ENCODE assay signal across 14 cellular contexts in the genomic region with DNA sequence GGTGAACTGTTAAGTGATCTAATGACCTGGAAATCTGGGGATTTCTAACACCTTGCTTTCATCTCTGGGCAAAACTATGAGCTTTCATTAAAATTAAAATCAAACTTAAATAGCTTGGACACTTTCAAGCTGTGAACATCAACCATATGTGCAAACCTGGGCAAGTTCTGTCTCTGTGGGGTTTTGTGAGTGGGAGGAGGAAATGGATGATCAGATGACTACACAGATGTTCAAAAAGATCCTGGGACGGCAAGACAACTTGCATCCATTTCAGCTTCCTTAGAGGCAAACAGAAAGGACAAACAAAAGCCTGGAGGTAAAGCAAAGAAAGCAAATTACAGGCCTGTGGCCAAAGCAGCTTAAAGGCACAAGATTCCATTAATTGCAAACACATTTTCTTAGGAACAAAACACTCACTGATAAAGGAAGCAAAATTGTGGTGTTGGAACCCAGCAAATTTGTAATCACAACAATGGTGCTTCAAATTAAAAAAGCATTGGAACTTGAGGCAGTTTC.
"Had no signal": no experiment of that assay in that cellular context is flagged by ENCODE, and none has a peak within 500 bp of the region (broad histone marks: within the 10 kb centered on the region; RNA-seq: fewer than 3 reads in every experiment).

No MANE protein-coding gene starts in this region.

- H3K9me3 ChIP-seq: gastrocnemius medialis, left ventricle myocardium inferior, testis had no signal

- H3K4me3 ChIP-seq: cardiac muscle cell, gastrocnemius medialis, left ventricle myocardium inferior, testis had no signal

- H3K4me1 Mint-ChIP-seq: activated CD4-positive, alpha-beta T cell treated with anti-CD3 and anti-CD28 coated beads for 36 hours; naive thymus-derived CD4-positive, alpha-beta T cell had no signal

- H3K36me3 ChIP-seq: cardiac muscle cell, gastrocnemius medialis, left ventricle myocardium inferior, WERI-Rb-1 had no signal

- H3K9me3 Mint-ChIP-seq: stimulated activated naive CD8-positive, alpha-beta T cell treated with anti-CD3 and anti-CD28 coated beads, Interleukin-15, Interleukin-2, amounts not matched to agents 100 ng/mL and 50 ng/mL, for 24 hours had no signal

- H3K4me1 ChIP-seq: testis had no signal

- H3K27me3 ChIP-seq: cardiac muscle cell, gastrocnemius medialis, testis had no signal

- DNase-seq: activated CD4-positive, alpha-beta T cell treated with anti-CD3 and anti-CD28 coated beads for 36 hours; activated naive CD4-positive, alpha-beta T cell treated with Interleukin-2 at 50 U/mL for 16 hours; gastrocnemius medialis; left ventricle myocardium inferior; midbrain; naive thymus-derived CD4-positive, alpha-beta T cell; stimulated activated CD4-positive, alpha-beta T cell treated with anti-CD3 and anti-CD28 coated beads, Interleukin-15, amount 100 ng/mL, for 24 hours; stimulated activated CD4-positive, alpha-beta T cell treated with anti-CD3 and anti-CD28 coated beads, Interleukin-4, amount 100 ng/mL, for 24 hours; T1000; testis; WERI-Rb-1 had no signal

- H3K27me3 Mint-ChIP-seq: activated CD4-positive, alpha-beta T cell treated with anti-CD3 and anti-CD28 coated beads for 36 hours; naive thymus-derived CD4-positive, alpha-beta T cell; stimulated activated naive CD8-positive, alpha-beta T cell treated with anti-CD3 and anti-CD28 coated beads, Interleukin-15, Interleukin-2, amounts not matched to agents 100 ng/mL and 50 ng/mL, for 24 hours had no signal

- H3K4me3 Mint-ChIP-seq: activated CD4-positive, alpha-beta T cell treated with anti-CD3 and anti-CD28 coated beads for 36 hours; activated T-helper 1 cell treated with anti-CD3 and anti-CD28 coated beads, Interleukin-12 subunit alpha, Interleukin-12 subunit beta, Interleukin-2, Interleukin-4 antibody, amounts not matched to agents 30 ng/mL and 10 ng/mL and 1 ng/mL, durations not matched to agents 14 hours and 24 hours and 36 hours; naive thymus-derived CD4-positive, alpha-beta T cell; stimulated activated naive CD8-positive, alpha-beta T cell treated with anti-CD3 and anti-CD28 coated beads, Interleukin-15, Interleukin-2, amounts not matched to agents 100 ng/mL and 50 ng/mL, for 24 hours had no signal

- H3K27ac ChIP-seq: cardiac muscle cell, gastrocnemius medialis, testis, WERI-Rb-1 had no signal

- H3K27ac Mint-ChIP-seq: activated CD4-positive, alpha-beta T cell treated with anti-CD3 and anti-CD28 coated beads for 36 hours; activated T-helper 1 cell treated with anti-CD3 and anti-CD28 coated beads, Interleukin-12 subunit alpha, Interleukin-12 subunit beta, Interleukin-2, Interleukin-4 antibody, amounts not matched to agents 30 ng/mL and 10 ng/mL and 1 ng/mL, durations not matched to agents 14 hours and 24 hours and 36 hours; naive thymus-derived CD4-positive, alpha-beta T cell; stimulated activated naive CD8-positive, alpha-beta T cell treated with anti-CD3 and anti-CD28 coated beads, Interleukin-15, Interleukin-2, amounts not matched to agents 100 ng/mL and 50 ng/mL, for 24 hours had no signal

- H3K36me3 Mint-ChIP-seq: naive thymus-derived CD4-positive, alpha-beta T cell had no signal
